In the genomic region with DNA sequence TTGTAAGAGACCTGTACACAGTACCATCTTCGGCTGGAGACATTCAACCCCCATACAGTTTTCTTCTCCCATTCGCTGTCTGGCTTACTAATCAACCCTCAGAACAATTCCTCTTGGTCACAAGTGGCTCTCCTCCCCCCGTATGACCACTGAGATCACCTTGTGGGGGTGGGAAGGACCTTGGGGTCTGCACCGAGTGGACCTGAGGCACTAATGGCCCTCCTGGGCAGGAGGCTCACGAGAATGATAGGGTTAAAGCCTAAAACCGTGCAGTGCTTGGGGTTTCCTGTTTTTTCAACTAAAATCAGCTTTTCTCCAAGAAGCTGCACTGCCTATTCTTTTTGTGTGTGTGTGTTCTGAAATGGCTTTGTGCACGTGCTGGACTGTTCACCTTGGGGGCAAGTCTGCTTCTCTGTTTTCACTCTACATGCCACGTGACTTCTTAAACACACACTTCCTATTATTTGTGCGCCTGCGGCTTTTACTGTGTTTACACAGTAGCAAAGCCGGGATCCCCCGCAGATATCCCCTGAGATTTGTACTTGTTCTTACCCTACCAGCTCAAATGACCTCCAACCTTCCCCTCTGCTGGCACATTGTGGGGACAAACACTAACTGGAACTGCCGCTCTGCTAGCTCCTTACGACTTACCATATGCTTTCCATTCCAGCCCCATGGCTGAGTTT, we compare ENCODE assay signal across 8 cellular contexts. TPM values are rescaled to one million over a fixed set of nuclear protein-coding genes. Genes with fewer than 3 reads are reported as not detected.
DNase-seq lines count a peak whose midpoint lies in the region; ATAC-seq and TF ChIP-seq lines count a peak whose summit lies in the region.

No MANE protein-coding gene starts in this region.

- DNase-seq in ELF-1 (ENCODE audit: low read depth, low spot score): peak; percentile 68
- peak; percentile 43 for DNase-seq in RPMI8226
- DNase-seq in effector CD8-positive, alpha-beta T cell (lab: John Stamatoyannopoulos, UW): peak; percentile 2
- peak; percentile 80 for DNase-seq in stomach
- DNase-seq in GM03348 (ENCODE audit: low spot score): no peak
- DNase-seq in GM19238 (ENCODE audit: insufficient read length, low spot score): no peak

- 18 to 48% (median 33%) methylated on average over 14 of the region's 14 CpGs for WGBS in stomach, 5 donors

- intact Hi-C loops in stomach (cut with DNase I; ENCODE audit: low total_unique reads): no loop called here

- H3K9me3 ChIP-seq in stomach: peaks cover 0 to 6% (median 0%) of the 10 kb centered on the region in 4 donors

- H3K4me1 ChIP-seq in stomach: peaks cover 33 to 58% (median 46%) of the 10 kb centered on the region in 4 donors

- TF ChIP-seq CTCF in stomach (IDR thresholded peaks at IDR 0.05): no peak

- H3K27ac ChIP-seq in stomach: peak overlapping the region; percentile 61 to 77 (median 74)

- no peaks in the 10 kb centered on the region for H3K27me3 ChIP-seq in stomach

- ATAC-seq in GM21381 (IDR thresholded peaks at IDR 0.05; ENCODE audit: unreplicated experiment): peak; percentile 74
- ATAC-seq in HG03521 (IDR thresholded peaks at IDR 0.05; ENCODE audit: unreplicated experiment): peak; percentile 42

- H3K36me3 ChIP-seq in stomach: peaks cover 7 to 21% (median 15%) of the 10 kb centered on the region in 4 donors

- TF ChIP-seq POLR2A in stomach (IDR thresholded peaks at IDR 0.05): no peak

- H3K4me3 ChIP-seq in stomach: peak overlapping the region in 3 of 4 donors; percentile 2 to 34 (median 19)

- no peak for TF ChIP-seq EP300 in stomach (IDR thresholded peaks at IDR 0.05)

RNA-seq across cellular contexts. Expression of a gene that starts 12.3 kb away (rescaled TPM):
- total RNA-seq in stomach: 10 to 100 TPM; 14.8 to 76.9 (median 40.6) TPM
- polyA plus RNA-seq in stomach: 10 to 100 TPM in 1 of 3 donors, 1 to 10 TPM in 2; 6.1 to 21.8 (median 7.8) TPM

Comparison
In these comparisons a context has a peak if more than half of its experiments do, and no peak if none do; other contexts are left out.
1. DNase-seq: peak in ELF-1 (single experiment), RPMI8226 (single experiment), effector CD8-positive, alpha-beta T cell (single experiment) and stomach (single experiment); none in GM03348 (single experiment) and GM19238 (single experiment).